Comparison of ENCODE assay signal across 8 cellular contexts in the genomic region with DNA sequence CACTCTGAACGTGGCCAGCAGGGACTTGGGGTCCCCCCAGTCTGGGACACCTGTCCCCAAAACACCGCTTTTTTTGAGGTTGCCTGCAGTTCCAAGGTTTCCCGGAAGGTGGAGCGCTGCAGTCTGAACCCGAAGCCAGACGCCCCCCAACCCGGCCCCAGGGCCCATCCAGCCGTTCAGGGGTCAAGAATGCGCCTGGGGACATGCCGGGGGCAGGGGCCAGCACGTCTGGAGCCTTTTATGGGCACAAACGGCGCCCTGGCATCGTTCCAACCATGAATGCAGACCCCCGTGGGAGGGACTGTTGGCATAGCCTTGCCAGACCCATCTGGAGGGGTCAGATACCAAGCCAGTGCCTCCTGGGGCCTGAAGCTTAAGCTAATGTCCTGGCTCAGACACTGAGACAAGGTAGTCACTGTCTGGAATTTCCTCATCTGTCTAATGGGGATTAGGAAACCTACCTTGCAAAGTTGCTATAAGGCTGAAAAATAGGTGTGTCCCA. TPM values are rescaled to one million over a fixed set of nuclear protein-coding genes. Genes with fewer than 3 reads are reported as not detected.
DNase-seq lines count a peak whose midpoint lies in the region; ATAC-seq and TF ChIP-seq lines count a peak whose summit lies in the region.

No MANE protein-coding gene starts in this region.

- CTCF ChIA-PET in activated CD8-positive, alpha-beta memory T cell treated with anti-CD3 and anti-CD28 coated beads, Interleukin-2, amount 10 ng/mL, durations not matched to agents 7 days and 5 days (lab: Charles Lee): interaction anchor here (0.8 to 7.7 kb wide), 11 partner anchors 10 to 170 kb away, joined by 3 to 65 read pairs (median 4); partner anchors contain the start of gene S1PR5

- peaks cover 32% of the 10 kb centered on the region for H3K27me3 Mint-ChIP-seq in activated CD8-positive, alpha-beta memory T cell treated with anti-CD3 and anti-CD28 coated beads, Interleukin-2, amount 10 ng/mL, durations not matched to agents 7 days and 5 days

- no peak for ATAC-seq in activated CD8-positive, alpha-beta memory T cell treated with anti-CD3 and anti-CD28 coated beads, Interleukin-2, amount 10 ng/mL, durations not matched to agents 7 days and 5 days
- ATAC-seq in left colon (no peak), HG02759 (IDR thresholded peaks at IDR 0.05; ENCODE audit: unreplicated experiment) (no peak)

- peaks cover 43% of the 10 kb centered on the region for H3K4me1 Mint-ChIP-seq in activated CD8-positive, alpha-beta memory T cell treated with anti-CD3 and anti-CD28 coated beads, Interleukin-2, amount 10 ng/mL, durations not matched to agents 7 days and 5 days

- no peaks in the 10 kb centered on the region for H3K9me3 ChIP-seq in BLaER1 treated with 17β-estradiol and CSF1 and Interleukin-3, amounts not matched to agents 10 nM and 100 nM (replicated peaks in 1 of 11)
- peaks cover 0 to 4% of the 10 kb centered on the region in 2 donors for H3K9me3 ChIP-seq in esophagus (ENCODE audit: control insufficient read depth in 2 of 2, insufficient read depth in 1 of 2, low read depth in 1 of 2, low read length in 1 of 2)
- no peaks in the 10 kb centered on the region for H3K9me3 ChIP-seq in spleen

- H3K9ac ChIP-seq in BLaER1 treated with 17β-estradiol and CSF1 and Interleukin-3, amounts not matched to agents 10 nM and 100 nM: peak overlapping the region in 3 of 11 experiments; percentile 6 to 56 (median 13); a peak in 3 of 22 replicates

- intact Hi-C loops in spleen (cut with DNase I; ENCODE audit: low total_unique reads): no loop called here
- intact Hi-C loops in left colon (cut with DNase I, micrococcal nuclease): no loop called here

- H4K20me1 ChIP-seq in BLaER1 treated with 17β-estradiol and CSF1 and Interleukin-3, amounts not matched to agents 10 nM and 100 nM: no peaks in the 10 kb centered on the region; a peak in 1 of 22 replicates

- WGBS in esophagus, 2 donors: 7 to 13% methylated on average over 15 of the region's 15 CpGs
- WGBS in spleen, 5 donors: 3 to 7% (median 7%) methylated on average over 5 to 15 of the region's 15 CpGs

- peak; percentile 30 to 79 (median 55) for TF ChIP-seq CTCF in spleen (IDR thresholded peaks at IDR 0.05 in 8 of 11, conservative IDR thresholded peaks at IDR 0.05 in 3 of 11)

- peak; percentile 51 for DNase-seq in HuH-7 (ENCODE audit: low spot score)
- DNase-seq in activated CD8-positive, alpha-beta memory T cell treated with anti-CD3 and anti-CD28 coated beads, Interleukin-2, amount 10 ng/mL, durations not matched to agents 7 days and 5 days: peak; percentile 76
- no peak for DNase-seq in spleen
- no peak for DNase-seq in left colon
- DNase-seq in middle frontal gyrus (ENCODE audit: extremely low spot score, low spot score): no peak

- H3K36me3 Mint-ChIP-seq in activated CD8-positive, alpha-beta memory T cell treated with anti-CD3 and anti-CD28 coated beads, Interleukin-2, amount 10 ng/mL, durations not matched to agents 7 days and 5 days: no peaks in the 10 kb centered on the region

- no peak overlapping the region for H3K4me3 Mint-ChIP-seq in activated CD8-positive, alpha-beta memory T cell treated with anti-CD3 and anti-CD28 coated beads, Interleukin-2, amount 10 ng/mL, durations not matched to agents 7 days and 5 days

- peaks cover 9 to 62% (median 45%) of the 10 kb centered on the region in 10 experiments for H3K4me1 ChIP-seq in BLaER1 treated with 17β-estradiol and CSF1 and Interleukin-3, amounts not matched to agents 10 nM and 100 nM
- peaks cover 4 to 18% of the 10 kb centered on the region in 2 donors for H3K4me1 ChIP-seq in esophagus (ENCODE audit: control insufficient read depth in 2 of 2, insufficient read depth in 2 of 2, low read length in 1 of 2)
- peaks cover 10 to 56% (median 26%) of the 10 kb centered on the region in 6 donors for H3K4me1 ChIP-seq in spleen

- no peak overlapping the region for H3K27ac Mint-ChIP-seq in activated CD8-positive, alpha-beta memory T cell treated with anti-CD3 and anti-CD28 coated beads, Interleukin-2, amount 10 ng/mL, durations not matched to agents 7 days and 5 days

- no peak overlapping the region for H3K27ac ChIP-seq in BLaER1 treated with 17β-estradiol and CSF1 and Interleukin-3, amounts not matched to agents 10 nM and 100 nM
- H3K27ac ChIP-seq in esophagus (ENCODE audit: low read depth in 2 of 2, low read length in 1 of 2) (peak overlapping the region; percentile 82 to 84), spleen (peak overlapping the region in 2 of 8 donors; percentile 35 to 36)

- no peak overlapping the region for H3K4me3 ChIP-seq in BLaER1 treated with 17β-estradiol and CSF1 and Interleukin-3, amounts not matched to agents 10 nM and 100 nM
- H3K4me3 ChIP-seq in esophagus (ENCODE audit: low read depth in 1 of 2, low read length in 2 of 2) (no peak overlapping the region), spleen (no peak overlapping the region)

- no peak for TF ChIP-seq POLR2A in spleen (IDR thresholded peaks at IDR 0.05)

- peaks cover 0 to 8% (median 0%) of the 10 kb centered on the region in 11 experiments; a peak in 2 of 22 replicates for H3K36me3 ChIP-seq in BLaER1 treated with 17β-estradiol and CSF1 and Interleukin-3, amounts not matched to agents 10 nM and 100 nM
- H3K36me3 ChIP-seq in esophagus (ENCODE audit: control insufficient read depth in 2 of 2, insufficient read depth in 2 of 2, low read length in 1 of 2) (peaks cover 0 to 9% of the 10 kb centered on the region in 2 donors), spleen (peaks cover 0 to 9% (median 0%) of the 10 kb centered on the region in 6 donors)

- H3K9me3 Mint-ChIP-seq in activated CD8-positive, alpha-beta memory T cell treated with anti-CD3 and anti-CD28 coated beads, Interleukin-2, amount 10 ng/mL, durations not matched to agents 7 days and 5 days (ENCODE audit: low read depth): no peaks in the 10 kb centered on the region

- peak overlapping the region; percentile 29 to 60 (median 41); a peak in 21 of 22 replicates for H3K4me2 ChIP-seq in BLaER1 treated with 17β-estradiol and CSF1 and Interleukin-3, amounts not matched to agents 10 nM and 100 nM

- peaks cover 0 to 7% (median 0%) of the 10 kb centered on the region in 11 experiments; a peak in 1 of 22 replicates for H3K27me3 ChIP-seq in BLaER1 treated with 17β-estradiol and CSF1 and Interleukin-3, amounts not matched to agents 10 nM and 100 nM
- peaks cover 0 to 5% of the 10 kb centered on the region in 2 donors for H3K27me3 ChIP-seq in esophagus (ENCODE audit: control insufficient read depth in 1 of 2, insufficient read depth in 2 of 2, low read length in 2 of 2)
- peaks cover 6 to 64% (median 35%) of the 10 kb centered on the region in 7 donors for H3K27me3 ChIP-seq in spleen (replicated peaks in 1 of 7)

RNA-seq across cellular contexts. Expression of gene S1PR5, which starts 6.9 kb away (rescaled TPM):
- 1 to 10 TPM in 1 of 2 experiments, under 1 TPM in 1; 0.14 to 1.4 TPM for total RNA-seq in activated CD8-positive, alpha-beta memory T cell treated with anti-CD3 and anti-CD28 coated beads, Interleukin-2, amount 10 ng/mL, durations not matched to agents 7 days and 5 days
- polyA plus RNA-seq in esophagus (10 to 100 TPM in 1 of 2 donors, 1 to 10 TPM in 1; 9.4 to 12.1 TPM), spleen (1 to 10 TPM in 2 of 3 donors, under 1 TPM in 1; 0.52 to 2.1 (median 1.2) TPM)
- total RNA-seq in spleen (10 to 100 TPM in 3 of 7 donors, 1 to 10 TPM in 4; 4.0 to 21.2 (median 9.2) TPM), left colon (under 1 TPM; 0.15 to 0.20 TPM)

RNA-seq across cellular contexts. Expression of gene KEAP1, which starts 7.2 kb away (rescaled TPM):
- 100 to 1,000 TPM in 1 of 2 experiments, 10 to 100 TPM in 1; 99.8 to 104 TPM for total RNA-seq in activated CD8-positive, alpha-beta memory T cell treated with anti-CD3 and anti-CD28 coated beads, Interleukin-2, amount 10 ng/mL, durations not matched to agents 7 days and 5 days
- polyA plus RNA-seq in esophagus: 10 to 100 TPM; 54.2 to 63.9 TPM
- total RNA-seq in spleen: 10 to 100 TPM; 41.2 to 59.5 (median 46.3) TPM
- polyA plus RNA-seq in spleen: 10 to 100 TPM; 33.3 to 46.9 (median 34.2) TPM
- 10 to 100 TPM; 52.3 to 54.5 TPM for total RNA-seq in left colon

RNA-seq across cellular contexts. Expression of gene ATG4D, which starts 33.4 kb away (rescaled TPM):
- total RNA-seq in activated CD8-positive, alpha-beta memory T cell treated with anti-CD3 and anti-CD28 coated beads, Interleukin-2, amount 10 ng/mL, durations not matched to agents 7 days and 5 days: 10 to 100 TPM; 48.3 to 57.8 TPM
- polyA plus RNA-seq in esophagus (10 to 100 TPM; 43.9 to 53.6 TPM), spleen (10 to 100 TPM; 18.7 to 36.0 (median 33.8) TPM)
- total RNA-seq in spleen (10 to 100 TPM; 18.2 to 40.5 (median 31.5) TPM), left colon (10 to 100 TPM; 87.0 to 93.9 TPM)

RNA-seq across cellular contexts. Expression of gene KRI1, which starts 55.5 kb away (rescaled TPM):
- 10 to 100 TPM; 68.1 to 72.2 TPM for total RNA-seq in activated CD8-positive, alpha-beta memory T cell treated with anti-CD3 and anti-CD28 coated beads, Interleukin-2, amount 10 ng/mL, durations not matched to agents 7 days and 5 days
- polyA plus RNA-seq in esophagus: 10 to 100 TPM; 16.4 to 25.3 TPM
- total RNA-seq in spleen: 10 to 100 TPM; 24.9 to 39.6 (median 31.4) TPM
- 10 to 100 TPM; 31.5 to 43.3 (median 39.1) TPM for polyA plus RNA-seq in spleen
- 10 to 100 TPM; 12.9 to 14.9 TPM for total RNA-seq in left colon

RNA-seq across cellular contexts. Expression of gene CDKN2D, which starts 58.4 kb away (rescaled TPM):
- total RNA-seq in activated CD8-positive, alpha-beta memory T cell treated with anti-CD3 and anti-CD28 coated beads, Interleukin-2, amount 10 ng/mL, durations not matched to agents 7 days and 5 days: 10 to 100 TPM; 40.9 to 73.3 TPM
- polyA plus RNA-seq in esophagus (10 to 100 TPM in 1 of 2 donors, 1 to 10 TPM in 1; 4.6 to 11.7 TPM), spleen (10 to 100 TPM; 30.0 to 35.4 (median 33.5) TPM)
- total RNA-seq in spleen (10 to 100 TPM; 24.7 to 69.6 (median 44.5) TPM), left colon (10 to 100 TPM in 1 of 2 donors, 1 to 10 TPM in 1; 9.3 to 12.5 TPM)

Comparison
In these comparisons a context has a peak if more than half of its experiments do, and no peak if none do; other contexts are left out.
1. H3K27ac ChIP-seq: peak in esophagus (2 of 2); none in BLaER1 treated with 17β-estradiol and CSF1 and Interleukin-3, amounts not matched to agents 10 nM and 100 nM (0 of 11).
2. DNase-seq: peak in HuH-7 (single experiment) and activated CD8-positive, alpha-beta memory T cell treated with anti-CD3 and anti-CD28 coated beads, Interleukin-2, amount 10 ng/mL, durations not matched to agents 7 days and 5 days (single experiment); none in spleen (single experiment), left colon (0 of 2) and middle frontal gyrus (single experiment).